ENCODE assay signal across 16 cellular contexts in genomic region chr3:72178463-72179106, GRCh38.
"Had no signal": no experiment of that assay in that cellular context is flagged by ENCODE, and none has a peak within 500 bp of the region (broad histone marks: within the 10 kb centered on the region; RNA-seq: fewer than 3 reads in every experiment).

No MANE protein-coding gene starts in this region.

- H3K27ac ChIP-seq: body of pancreas, ovary, psoas muscle, thyroid gland had no signal

- H3K27me3 ChIP-seq: body of pancreas, ovary, thyroid gland had no signal

- H3K9me3 ChIP-seq: body of pancreas, ovary, psoas muscle, thyroid gland had no signal

- H3K4me1 ChIP-seq: body of pancreas had no signal

- H3K4me3 ChIP-seq: body of pancreas, ovary, psoas muscle, thyroid gland had no signal

- H3K36me3 ChIP-seq: ovary, thyroid gland had no signal

- ATAC-seq: body of pancreas, WTC11 had no signal

- DNase-seq: activated CD4-positive, alpha-beta memory T cell treated with anti-CD3 and anti-CD28 coated beads for 36 hours; activated CD4-positive, alpha-beta T cell treated with anti-CD3 and anti-CD28 coated beads for 36 hours; activated naive CD4-positive, alpha-beta T cell; activated naive CD8-positive, alpha-beta T cell treated with anti-CD3 and anti-CD28 coated beads, Interleukin-2, amount 10 ng/mL, durations not matched to agents 7 days and 5 days; activated T-cell treated with anti-CD3 and anti-CD28 coated beads for 4 hours; amygdala; body of pancreas; foreskin fibroblast; mesenchymal stem cell; natural killer cell; psoas muscle; stimulated activated CD4-positive, alpha-beta T cell treated with anti-CD3 and anti-CD28 coated beads, Interleukin-2, amount 100 ng/mL, for 24 hours; stimulated activated naive CD4-positive, alpha-beta T cell treated with Interleukin-2 at 50 U/mL for 16 hours; thyroid gland had no signal
